8 cellular contexts compared by ENCODE assay signal in genomic region chr15:45378149-45378912, GRCh38. TPM values are rescaled to one million over a fixed set of nuclear protein-coding genes. Genes with fewer than 3 reads are reported as not detected.
A peak's percentile ranks its signal among the peaks of the same experiment; 100 is the strongest.
DNase-seq lines count a peak whose midpoint lies in the region; ATAC-seq, FAIRE-seq and TF ChIP-seq lines count a peak whose summit lies in the region.

Gene GATM (minus strand): TSS chr15:45378544. CDS start chr15:45378453, 91 bp downstream.

- H3K9me2 ChIP-seq in PC-9 (ENCODE audit: insufficient read depth): no peaks in the 10 kb centered on the region

- H3K4me1 ChIP-seq in PC-9 (replicated peaks; ENCODE audit: insufficient read depth): no peaks in the 10 kb centered on the region
- H3K4me1 ChIP-seq in upper lobe of left lung: peaks cover 15 to 17% (median 15%) of the 10 kb centered on the region in 4 donors

- H4K20me1 ChIP-seq in PC-9 (ENCODE audit: insufficient read depth): no peaks in the 10 kb centered on the region

- DNase-seq in COLO668 (lab: John Stamatoyannopoulos, UW; ENCODE audit: unreplicated experiment): peak; percentile 80
- peak; percentile 67 for DNase-seq in GM19239 (ENCODE audit: insufficient read length, low spot score)
- DNase-seq in PC-9: peak; percentile 58 to 72
- peak; percentile 85 for DNase-seq in glutamatergic neuron
- DNase-seq in nucleus accumbens (lab: John Stamatoyannopoulos, UW): peak in 55 of 56 donors; percentile 40 to 92 (median 81)
- DNase-seq in upper lobe of left lung: peak; percentile 57 to 94

- no peaks in the 10 kb centered on the region for H3K9me3 Mint-ChIP-seq in activated naive CD4-positive, alpha-beta T cell treated with anti-CD3 and anti-CD28 coated beads, Interleukin-2, amount 50 U/mL, for 24 hours
- H3K9me3 Mint-ChIP-seq in glutamatergic neuron (ENCODE audit: unreplicated experiment): peaks cover 11% of the 10 kb centered on the region

- H3K4me1 Mint-ChIP-seq in activated naive CD4-positive, alpha-beta T cell treated with anti-CD3 and anti-CD28 coated beads, Interleukin-2, amount 50 U/mL, for 24 hours: peaks cover 22% of the 10 kb centered on the region
- H3K4me1 Mint-ChIP-seq in glutamatergic neuron (ENCODE audit: low read depth, unreplicated experiment): peaks cover 32% of the 10 kb centered on the region

- H3K36me3 Mint-ChIP-seq in activated naive CD4-positive, alpha-beta T cell treated with anti-CD3 and anti-CD28 coated beads, Interleukin-2, amount 50 U/mL, for 24 hours: no peaks in the 10 kb centered on the region
- no peaks in the 10 kb centered on the region for H3K36me3 Mint-ChIP-seq in glutamatergic neuron (ENCODE audit: unreplicated experiment)

- POLR2A ChIA-PET in PC-9 (lab: Charles Lee; ENCODE audit: unreplicated experiment): no interaction called here

- intact Hi-C loops in PC-9 (cut with micrococcal nuclease; ENCODE audit: unreplicated experiment): loop anchor here (1.0 kb wide), 1 partner anchor 71 kb away; no protein-coding TSS in a partner anchor

- whole genome bisulfite sequencing in upper lobe of left lung, 2 donors: 3 to 5% methylated on average over 21 to 31 of the region's 87 CpGs

- no peak within 1 kb of the TSS for H3K27ac Mint-ChIP-seq in activated naive CD4-positive, alpha-beta T cell treated with anti-CD3 and anti-CD28 coated beads, Interleukin-2, amount 50 U/mL, for 24 hours
- H3K27ac Mint-ChIP-seq in glutamatergic neuron (ENCODE audit: unreplicated experiment): peak within 1 kb of the TSS; percentile 96

- peak within 1 kb of the TSS; percentile 89 for H3K4me2 ChIP-seq in PC-9

- H3K36me3 ChIP-seq in PC-9 (ENCODE audit: low read depth) (no peaks in the 10 kb centered on the region), upper lobe of left lung (no peaks in the 10 kb centered on the region)

- FAIRE-seq in GM19239 (lab: Jason Lieb, UNC): peak; percentile 81

- H3K79me2 ChIP-seq in PC-9 (ENCODE audit: low read depth): no peaks in the 10 kb centered on the region

- H3K9me3 ChIP-seq in PC-9 (ENCODE audit: insufficient read depth, low read depth): no peaks in the 10 kb centered on the region
- no peaks in the 10 kb centered on the region for H3K9me3 ChIP-seq in upper lobe of left lung

- H2AFZ ChIP-seq in PC-9: peak within 1 kb of the TSS; percentile 77

- TF ChIP-seq POLR2A in upper lobe of left lung (IDR thresholded peaks at IDR 0.05): peak in 2 of 4 donors; percentile 37 to 49

- TF ChIP-seq EP300 in upper lobe of left lung (IDR thresholded peaks at IDR 0.05): no peak

- H3K27ac ChIP-seq in PC-9 (no peak within 1 kb of the TSS), upper lobe of left lung (peak within 1 kb of the TSS in 3 of 4 donors; percentile 41 to 70 (median 61))

- BruUV-seq in PC-9 (replicated peaks; lab: Mats Ljungman, UMichigan): no TSS peak

- TF ChIP-seq CTCF in PC-9 (conservative IDR thresholded peaks at IDR 0.05): peak; percentile 45; the same call in 1 of the 2 replicates
- peak; percentile 43 for TF ChIP-seq CTCF in glutamatergic neuron (IDR thresholded peaks at IDR 0.05; ENCODE audit: partially characterized antibody, unreplicated experiment)
- TF ChIP-seq CTCF in upper lobe of left lung (IDR thresholded peaks at IDR 0.05): peak in 4 of 6 experiments; percentile 40 to 70 (median 55)

- H3K4me3 ChIP-seq in PC-9: peak within 1 kb of the TSS; percentile 57
- H3K4me3 ChIP-seq in upper lobe of left lung: peak within 1 kb of the TSS; percentile 42 to 65 (median 54)

- H3F3A ChIP-seq in PC-9 (ENCODE audit: insufficient read depth, low read depth): 0 out of 2 replicates have a peak, but pooled peaks cover 7% of the 10 kb centered on the region

- peaks cover 43% of the 10 kb centered on the region for H3K27me3 Mint-ChIP-seq in activated naive CD4-positive, alpha-beta T cell treated with anti-CD3 and anti-CD28 coated beads, Interleukin-2, amount 50 U/mL, for 24 hours
- peaks cover 16% of the 10 kb centered on the region for H3K27me3 Mint-ChIP-seq in glutamatergic neuron (ENCODE audit: unreplicated experiment)

- no peaks in the 10 kb centered on the region for H3K27me3 ChIP-seq in PC-9 (ENCODE audit: insufficient read depth, low read depth)
- H3K27me3 ChIP-seq in upper lobe of left lung: peaks cover 0 to 17% (median 4%) of the 10 kb centered on the region in 4 donors

- peak within 1 kb of the TSS; percentile 78 for H3K4me3 Mint-ChIP-seq in activated naive CD4-positive, alpha-beta T cell treated with anti-CD3 and anti-CD28 coated beads, Interleukin-2, amount 50 U/mL, for 24 hours
- peak within 1 kb of the TSS; percentile 91 for H3K4me3 Mint-ChIP-seq in glutamatergic neuron (ENCODE audit: unreplicated experiment)

- ATAC-seq in HG03354 (IDR thresholded peaks at IDR 0.05; ENCODE audit: poor library complexity, severe bottlenecking, unreplicated experiment) (peak; percentile 84), upper lobe of left lung (ENCODE audit: low FRiP score in 2 of 2) (peak; percentile 87 to 97)

- CTCF ChIA-PET in PC-9 (lab: Charles Lee): interaction anchor here (0.9 kb wide), 1 partner anchor 70 kb away, joined by 3 read pairs; no protein-coding TSS in a partner anchor

RNA-seq across cellular contexts. Expression of gene GATM, which starts in this region (rescaled TPM):
- 9.8 and 10.0 TPM in 2 replicates for total RNA-seq in PC-9 (2021)
- total RNA-seq in glutamatergic neuron (ENCODE audit: unreplicated experiment): 51.2 TPM
- 10 to 100 TPM in 1 of 6 donors, 1 to 10 TPM in 5; 3.2 to 13.6 (median 6.6) TPM for total RNA-seq in upper lobe of left lung
